ENCODE assay signal across 16 cellular contexts in the genomic region with DNA sequence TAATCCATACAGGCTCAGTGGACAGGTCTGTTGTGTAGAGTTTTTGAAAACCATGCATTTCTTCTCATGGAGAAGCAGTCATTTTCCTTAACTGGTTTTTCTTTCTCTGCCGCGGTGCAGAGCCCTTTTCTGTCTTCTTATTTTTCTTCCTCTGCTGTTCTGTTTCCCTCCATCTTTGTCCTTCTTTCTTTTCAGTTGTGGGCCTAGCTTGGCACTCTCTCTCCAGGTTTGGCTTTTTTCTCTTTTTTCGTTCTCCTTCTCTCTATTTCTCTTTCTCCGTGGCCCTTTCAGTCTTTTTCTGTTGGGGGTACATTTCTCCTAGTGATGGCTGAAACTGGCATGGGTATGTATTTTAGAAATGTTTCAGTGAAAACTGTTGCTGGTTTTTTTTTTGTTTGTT. TPM values are rescaled to one million over a fixed set of nuclear protein-coding genes. Genes with fewer than 3 reads are reported as not detected.
A peak's percentile ranks its signal among the peaks of the same experiment; 100 is the strongest.
DNase-seq lines count a peak whose midpoint lies in the region; ATAC-seq and TF ChIP-seq lines count a peak whose summit lies in the region.
"Had no signal": no experiment of that assay in that cellular context is flagged by ENCODE, and none has a peak within 500 bp of the region (broad histone marks: within the 10 kb centered on the region; RNA-seq: fewer than 3 reads in every experiment).

No MANE protein-coding gene starts in this region.

- no peak overlapping the region for H3K4me3 ChIP-seq in muscle layer of duodenum (ENCODE audit: low read depth in 1 of 2, low read length in 2 of 2)
- no peak overlapping the region for H3K4me3 ChIP-seq in thyroid gland (replicated peaks in 1 of 3)

- no peaks in the 10 kb centered on the region for H3K36me3 ChIP-seq in muscle layer of duodenum (ENCODE audit: control insufficient read depth in 1 of 2, insufficient read depth in 2 of 2, low read length in 2 of 2)
- no peaks in the 10 kb centered on the region for H3K36me3 ChIP-seq in thyroid gland

- DNase-seq in HFFc6, result no peak
- DNase-seq in caudate nucleus (lab: John Stamatoyannopoulos, UW), result no peak
- DNase-seq in thyroid gland, result no peak
- DNase-seq in cerebellar nuclear complex (lab: John Stamatoyannopoulos, UW), result no peak
- no peak for DNase-seq in DMS114 treated with DMSO at 0.1 percent for 48 hours (lab: John Stamatoyannopoulos, UW; ENCODE audit: unreplicated experiment)
- DNase-seq: activated effector memory CD4-positive, alpha-beta T cell treated with Interleukin-2 at 50 U/mL for 16 hours; CD4-positive, alpha-beta memory T cell; GDM1; hypothalamus; NCI-H2227 treated with DMSO at 0.1 percent for 48 hours had no signal

- H3K27ac ChIP-seq in caudate nucleus (ENCODE audit: low read depth, low read length) (peak overlapping the region; percentile 86), muscle layer of duodenum (ENCODE audit: low read length) (peak overlapping the region; percentile 74), thyroid gland (peak overlapping the region; percentile 81 to 91 (median 87))

- peak overlapping the region; percentile 94; the same call in 1 of the 2 replicates for H3K27ac Mint-ChIP-seq in HFFc6
- H3K27ac Mint-ChIP-seq: memory B cell had no signal

- 82 to 87% methylated on average over 4 of the region's 4 CpGs for WGBS in thyroid gland, 2 donors

- peaks cover 35 to 70% of the 10 kb centered on the region in 2 donors for H3K4me1 ChIP-seq in muscle layer of duodenum (ENCODE audit: control insufficient read depth in 1 of 2, insufficient read depth in 2 of 2, low read length in 2 of 2)
- H3K4me1 ChIP-seq in thyroid gland, result peaks cover 85 to 92% of the 10 kb centered on the region in 2 donors

- H3K27me3 ChIP-seq in muscle layer of duodenum (ENCODE audit: low read depth, low read length) (no peaks in the 10 kb centered on the region), thyroid gland (no peaks in the 10 kb centered on the region)

- peaks cover 3% of the 10 kb centered on the region for H3K27me3 Mint-ChIP-seq in HFFc6 (ENCODE audit: insufficient read depth)

- no peaks in the 10 kb centered on the region; the same call in none of the 2 replicates for H3K36me3 Mint-ChIP-seq in HFFc6 (ENCODE audit: low read depth)
- H3K36me3 Mint-ChIP-seq: CD4-positive, alpha-beta memory T cell; memory B cell had no signal

- no peak for TF ChIP-seq CTCF in HFFc6 (IDR thresholded peaks at IDR 0.05)
- no peak for TF ChIP-seq CTCF in thyroid gland (IDR thresholded peaks at IDR 0.05)

- no peak for TF ChIP-seq POLR2A in thyroid gland (IDR thresholded peaks at IDR 0.05)

- intact Hi-C loops in thyroid gland (cut with DNase I), result no loop called here

- H3K9me3 Mint-ChIP-seq in HFFc6, result no peaks in the 10 kb centered on the region
- H3K9me3 Mint-ChIP-seq: memory B cell had no signal

- ATAC-seq in GM21515 (IDR thresholded peaks at IDR 0.05; ENCODE audit: unreplicated experiment) (no peak), HG02610 (IDR thresholded peaks at IDR 0.05; ENCODE audit: unreplicated experiment) (no peak)

- no peaks in the 10 kb centered on the region for H3K9me3 ChIP-seq in muscle layer of duodenum (ENCODE audit: control insufficient read depth in 1 of 2, low read length in 2 of 2)
- no peaks in the 10 kb centered on the region for H3K9me3 ChIP-seq in thyroid gland

- no peak overlapping the region; the same call in 1 of the 2 replicates for H3K4me3 Mint-ChIP-seq in HFFc6
- H3K4me3 Mint-ChIP-seq: CD4-positive, alpha-beta memory T cell; memory B cell had no signal

- peaks cover 69% of the 10 kb centered on the region for H3K4me1 Mint-ChIP-seq in HFFc6 (ENCODE audit: low read depth)

RNA-seq across cellular contexts. Expression of a gene that starts 24.1 kb away (rescaled TPM):
- total RNA-seq in HFFc6 (2021; fragmentation: NEBNext Ultra II Directional; extraction: Animal tissue kit (Norgen Biotek cat#: 25700)), result 100 to 1,000 TPM; 129 to 161 (median 142) TPM
- 10 to 100 TPM; 38.8 to 70.2 (median 62.4) TPM for total RNA-seq in thyroid gland

RNA-seq across cellular contexts. Expression of a gene that starts 50.0 kb away (rescaled TPM):
- total RNA-seq in HFFc6 (2021; fragmentation: NEBNext Ultra II Directional; extraction: Animal tissue kit (Norgen Biotek cat#: 25700)), result not detected
- under 1 TPM in 2 of 4 donors, not detected in 2; 0.40 to 0.45 TPM for total RNA-seq in thyroid gland
- total RNA-seq: bronchial epithelial cell; CD4-positive, alpha-beta memory T cell; SK-MEL-5 had no signal
